Comparison of ENCODE assay signal across 2 cellular contexts in genomic region chr5:112931473-112931872, GRCh38.
TF ChIP-seq lines count a peak whose summit lies in the region.

No MANE protein-coding gene starts in this region.

TF ChIP-seq in HEK293, 187 proteins besides CTCF, POLR2A, EP300 and RAD21 (continues in another document):
- peak; percentile 66; the same call in 1 of the 2 replicates for TF ChIP-seq TRIM28 (IDR thresholded peaks at IDR 0.05; ENCODE audit: borderline replicate concordance, low read length)
- TF ChIP-seq ZNF626 (tag by site-specific recombination; IDR thresholded peaks at IDR 0.05): no peak
- no peak for TF ChIP-seq ZNF768 (tag by site-specific recombination; IDR thresholded peaks at IDR 0.05)
- TF ChIP-seq FEZF1 (tag by site-specific recombination; IDR thresholded peaks at IDR 0.05): peak; percentile 86
- TF ChIP-seq HIC1 (tag by site-specific recombination; IDR thresholded peaks at IDR 0.05): peak; percentile 66
- no peak for TF ChIP-seq ZNF18 (tag by site-specific recombination; IDR thresholded peaks at IDR 0.05)
- 0 out of 2 replicates have a peak, but pooled peaks have one; percentile 16 for TF ChIP-seq ZNF629 (tag by site-specific recombination; IDR thresholded peaks at IDR 0.05)
- peak; percentile 84 for TF ChIP-seq ZNF843 (tag by site-specific recombination; IDR thresholded peaks at IDR 0.05)
- TF ChIP-seq ZXDB (tag by site-specific recombination; IDR thresholded peaks at IDR 0.05): peak; percentile 75
- no peak for TF ChIP-seq ZNF362 (tag by site-specific recombination; IDR thresholded peaks at IDR 0.05)
- TF ChIP-seq ZIC2 (tag by site-specific recombination; IDR thresholded peaks at IDR 0.05): peak; percentile 36; the same call in 1 of the 2 replicates
- no peak for TF ChIP-seq ZBTB17 (tag by site-specific recombination; IDR thresholded peaks at IDR 0.05)
- no peak for TF ChIP-seq ZNF184 (tag by site-specific recombination; IDR thresholded peaks at IDR 0.05)
- TF ChIP-seq ZNF488 (tag by site-specific recombination; IDR thresholded peaks at IDR 0.05): 0 out of 2 replicates have a peak, but pooled peaks have one; percentile 23
- no peak for TF ChIP-seq ZNF571 (tag by site-specific recombination; IDR thresholded peaks at IDR 0.05)
- peak; percentile 60; the same call in 1 of the 2 replicates for TF ChIP-seq SP7 (tag by site-specific recombination; IDR thresholded peaks at IDR 0.05)
- 0 out of 2 replicates have a peak, but pooled peaks have one; percentile 36 for TF ChIP-seq BCL6B (tag by site-specific recombination; IDR thresholded peaks at IDR 0.05)
- peak; percentile 71 for TF ChIP-seq ZEB2 (tag by site-specific recombination; IDR thresholded peaks at IDR 0.05)
- TF ChIP-seq ZNF148 (tag by site-specific recombination; IDR thresholded peaks at IDR 0.05; ENCODE audit: borderline replicate concordance): no peak

TF ChIP-seq in HepG2, 621 proteins besides CTCF, POLR2A, EP300 and RAD21:
- TF ChIP-seq ZKSCAN1 (IDR thresholded peaks at IDR 0.05; ENCODE audit: low read length): no peak
